In the genomic region with DNA sequence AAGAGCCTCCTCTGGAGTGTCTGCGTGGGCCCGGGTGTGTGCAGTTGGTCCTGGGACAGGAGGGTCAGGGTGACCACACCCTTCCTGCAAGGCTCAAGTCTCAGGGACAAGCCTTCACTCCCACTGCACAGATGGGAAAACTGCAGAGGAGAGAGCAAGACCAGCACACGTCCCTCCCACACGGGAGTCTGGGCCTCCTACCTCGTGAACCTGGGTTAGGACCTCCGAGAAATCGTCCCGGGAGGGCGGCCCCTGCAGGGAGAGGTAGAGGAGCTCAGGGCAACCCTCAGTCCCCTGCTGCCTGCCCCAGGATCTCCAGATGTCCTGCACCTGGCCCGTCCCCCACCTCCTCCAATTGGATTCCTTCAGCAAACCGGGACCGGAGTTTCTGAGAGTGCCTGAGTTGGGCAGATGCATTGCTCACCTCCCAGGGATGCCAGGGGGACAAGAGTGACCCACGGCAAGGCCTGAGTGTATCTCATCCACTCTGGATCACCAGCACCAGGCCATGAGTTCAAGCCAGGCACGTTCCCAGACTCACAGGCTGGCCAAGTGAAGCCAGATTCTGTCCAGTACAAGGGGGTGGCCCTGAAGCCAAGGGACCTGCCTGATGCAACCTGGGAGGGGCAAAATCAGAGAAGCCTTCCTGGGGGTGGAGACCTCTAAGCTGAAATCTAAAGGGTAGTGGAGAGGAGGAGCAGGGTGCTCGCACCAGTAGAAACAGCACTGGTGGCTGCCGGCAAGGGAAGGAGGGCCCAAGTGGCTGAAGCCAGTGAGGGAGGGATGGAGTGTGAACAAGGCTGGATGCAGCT, we compare ENCODE assay signal across 1 cellular context.
TF ChIP-seq lines count a peak whose summit lies in the region.

No MANE protein-coding gene starts in this region.

TF ChIP-seq in IMR-90, 13 proteins besides CTCF, POLR2A, EP300 and RAD21:
- TF ChIP-seq NFE2L2 (IDR thresholded peaks at IDR 0.05; ENCODE audit: low read depth, low read length) (no peak), FOS (IDR thresholded peaks at IDR 0.05; ENCODE audit: low read depth, low read length) (no peak), RFX5 (IDR thresholded peaks at IDR 0.05; ENCODE audit: low read depth, low read length) (no peak), MAFK (IDR thresholded peaks at IDR 0.05; ENCODE audit: low read depth, low read length) (no peak), BHLHE40 (IDR thresholded peaks at IDR 0.05; ENCODE audit: low read depth, low read length) (no peak), MXI1 (IDR thresholded peaks at IDR 0.05; ENCODE audit: borderline replicate concordance, low read depth, low read length) (no peak)
- TF ChIP-seq, protein P1, sequence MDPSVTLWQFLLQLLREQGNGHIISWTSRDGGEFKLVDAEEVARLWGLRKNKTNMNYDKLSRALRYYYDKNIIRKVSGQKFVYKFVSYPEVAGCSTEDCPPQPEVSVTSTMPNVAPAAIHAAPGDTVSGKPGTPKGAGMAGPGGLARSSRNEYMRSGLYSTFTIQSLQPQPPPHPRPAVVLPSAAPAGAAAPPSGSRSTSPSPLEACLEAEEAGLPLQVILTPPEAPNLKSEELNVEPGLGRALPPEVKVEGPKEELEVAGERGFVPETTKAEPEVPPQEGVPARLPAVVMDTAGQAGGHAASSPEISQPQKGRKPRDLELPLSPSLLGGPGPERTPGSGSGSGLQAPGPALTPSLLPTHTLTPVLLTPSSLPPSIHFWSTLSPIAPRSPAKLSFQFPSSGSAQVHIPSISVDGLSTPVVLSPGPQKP (IDR thresholded peaks at IDR 0.05; ENCODE audit: borderline replicate concordance, low read depth, low read length): no peak
